In the genomic region with DNA sequence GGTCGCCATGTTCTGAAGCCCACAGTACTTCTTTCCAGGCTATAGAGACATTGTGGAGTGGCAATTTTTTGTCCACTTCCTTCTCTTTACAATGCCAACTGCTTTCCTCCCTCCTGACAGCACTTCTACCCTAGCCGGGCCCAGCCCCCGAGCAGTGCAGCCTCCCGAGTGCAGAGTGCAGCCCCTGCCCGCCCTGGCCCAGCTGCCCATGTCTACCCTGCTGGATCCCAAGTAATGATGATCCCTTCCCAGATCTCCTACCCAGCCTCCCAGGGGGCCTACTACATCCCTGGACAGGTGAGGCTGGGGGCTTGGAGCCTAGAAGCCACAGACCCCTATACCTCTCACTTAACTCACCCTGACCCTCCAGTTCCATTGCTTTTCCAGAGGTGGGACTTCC, we compare ENCODE assay signal across 10 cellular contexts. TPM values are rescaled to one million over a fixed set of nuclear protein-coding genes. Genes with fewer than 3 reads are reported as not detected.
DNase-seq lines count a peak whose midpoint lies in the region; ATAC-seq and TF ChIP-seq lines count a peak whose summit lies in the region.
"Had no signal": no experiment of that assay in that cellular context is flagged by ENCODE, and none has a peak within 500 bp of the region (broad histone marks: within the 10 kb centered on the region; RNA-seq: fewer than 3 reads in every experiment).

No MANE protein-coding gene starts in this region.

- H3K79me2 ChIP-seq in PC-3 (ENCODE audit: low read length) = peaks cover 74% of the 10 kb centered on the region

- peaks cover 22% of the 10 kb centered on the region for H3K4me1 ChIP-seq in CD8-positive, alpha-beta memory T cell (ENCODE audit: insufficient read depth, low read length)
- H3K4me1 ChIP-seq in PC-3 (ENCODE audit: insufficient read depth, low read length) = peaks cover 45% of the 10 kb centered on the region
- H3K4me1 ChIP-seq in Peyer's patch = peaks cover 0 to 51% (median 8%) of the 10 kb centered on the region in 4 donors

- peak overlapping the region in 6 of 7 donors; percentile 26 to 91 (median 84) for H3K4me3 Mint-ChIP-seq in CD8-positive, alpha-beta memory T cell
- H3K4me3 Mint-ChIP-seq in effector memory CD8-positive, alpha-beta T cell = peak overlapping the region in 1 of 2 donors; percentile 71
- H3K4me3 Mint-ChIP-seq in osteocyte (ENCODE audit: unreplicated experiment) = peak overlapping the region; percentile 79

- H2AFZ ChIP-seq in PC-3 (ENCODE audit: low read length) = no peak overlapping the region

- no peaks in the 10 kb centered on the region for H3K9me3 Mint-ChIP-seq in CD8-positive, alpha-beta memory T cell
- H3K9me3 Mint-ChIP-seq in effector memory CD8-positive, alpha-beta T cell = no peaks in the 10 kb centered on the region
- H3K9me3 Mint-ChIP-seq in osteocyte (ENCODE audit: unreplicated experiment) = no peaks in the 10 kb centered on the region

- peaks cover 30 to 43% (median 36%) of the 10 kb centered on the region in 3 donors for H3K4me1 Mint-ChIP-seq in CD8-positive, alpha-beta memory T cell
- H3K4me1 Mint-ChIP-seq in effector memory CD8-positive, alpha-beta T cell (ENCODE audit: low read depth in 2 of 2) = peaks cover 34 to 38% of the 10 kb centered on the region in 2 donors
- peaks cover 43% of the 10 kb centered on the region for H3K4me1 Mint-ChIP-seq in osteocyte (ENCODE audit: unreplicated experiment)

- H3K9me2 ChIP-seq in PC-3 (replicated peaks; ENCODE audit: low read length) = no peaks in the 10 kb centered on the region

- BruUV-seq in PC-3 (replicated peaks; lab: Mats Ljungman, UMichigan) = no TSS peak

- peak overlapping the region; percentile 96 for H3K4me2 ChIP-seq in PC-3 (ENCODE audit: low read length)

- no peaks in the 10 kb centered on the region for H3K27me3 Mint-ChIP-seq in CD8-positive, alpha-beta memory T cell
- no peaks in the 10 kb centered on the region for H3K27me3 Mint-ChIP-seq in effector memory CD8-positive, alpha-beta T cell
- H3K27me3 Mint-ChIP-seq in osteocyte (ENCODE audit: unreplicated experiment) = no peaks in the 10 kb centered on the region

- no peaks in the 10 kb centered on the region for H3K27me3 ChIP-seq in CD8-positive, alpha-beta memory T cell (ENCODE audit: insufficient read depth, low read length, poor library complexity, severe bottlenecking)
- no peaks in the 10 kb centered on the region for H3K27me3 ChIP-seq in PC-3 (ENCODE audit: low read length)
- H3K27me3 ChIP-seq in Peyer's patch = no peaks in the 10 kb centered on the region
- H3K27me3 ChIP-seq: upper lobe of right lung had no signal

- peaks cover 67% of the 10 kb centered on the region for H4K20me1 ChIP-seq in PC-3 (ENCODE audit: low read length)

- no peak for DNase-seq in CD8-positive, alpha-beta memory T cell
- DNase-seq in PC-3 (no peak), osteocyte (ENCODE audit: extremely low spot score, unreplicated experiment) (no peak), Peyer's patch (no peak), AML-193 (lab: John Stamatoyannopoulos, UW) (no peak)
- no peak for DNase-seq in effector memory CD8-positive, alpha-beta T cell
- no peak for DNase-seq in activated CD4-positive, CD25-positive, alpha-beta regulatory T cell (lab: John Stamatoyannopoulos, UW)
- DNase-seq in NK-92 treated with Interleukin-12 subunit alpha and Interleukin-12 subunit beta, amount 100 ng/mL, for 24 hours (lab: John Stamatoyannopoulos, UW) = no peak
- DNase-seq: activated CD4-positive, CD25-positive, alpha-beta regulatory T cell treated with anti-CD3 and anti-CD28 coated beads, Interleukin-2, amount 50 U/mL, for 72 hours; upper lobe of right lung had no signal

- H3K36me3 ChIP-seq in CD8-positive, alpha-beta memory T cell (ENCODE audit: insufficient read depth, low read length) = peaks cover 27% of the 10 kb centered on the region
- H3K36me3 ChIP-seq in PC-3 (ENCODE audit: low read depth, low read length) (peaks cover 46% of the 10 kb centered on the region), Peyer's patch (peaks cover 0 to 28% (median 0%) of the 10 kb centered on the region in 3 donors)

- no peak overlapping the region for H3K4me3 ChIP-seq in CD8-positive, alpha-beta memory T cell (ENCODE audit: low read length)
- H3K4me3 ChIP-seq in PC-3 (ENCODE audit: low read length) (peak overlapping the region; percentile 100), Peyer's patch (peak overlapping the region in 2 of 4 donors; percentile 77 to 97)

- CTCF ChIA-PET in CD8-positive, alpha-beta memory T cell (lab: Charles Lee) = no interaction called here
- CTCF ChIA-PET in PC-3 (lab: Charles Lee) = no interaction called here

- H3K9ac ChIP-seq in PC-3 (ENCODE audit: low read length) = 0 out of 2 replicates have a peak overlapping the region, but pooled peaks have one; percentile 100

- POLR2A ChIA-PET in CD8-positive, alpha-beta memory T cell (lab: Charles Lee) = interaction anchor here (0.6 kb wide), 1 partner anchor 1283 kb away, joined by 3 read pairs; no protein-coding TSS in a partner anchor
- POLR2A ChIA-PET in PC-3 (lab: Charles Lee; ENCODE audit: unreplicated experiment) = interaction anchor here (0.6 kb wide), 1 partner anchor 1460 kb away, joined by 3 read pairs; no protein-coding TSS in a partner anchor

- H3K27ac ChIP-seq in CD8-positive, alpha-beta memory T cell (ENCODE audit: low read depth, low read length) = peak overlapping the region; percentile 82
- H3K27ac ChIP-seq in PC-3 (ENCODE audit: low read length) = no peak overlapping the region
- peak overlapping the region in 1 of 4 donors; percentile 100 for H3K27ac ChIP-seq in Peyer's patch

- H3K27ac Mint-ChIP-seq in CD8-positive, alpha-beta memory T cell = peak overlapping the region; percentile 88 to 97 (median 95)
- peak overlapping the region; percentile 20 to 93 for H3K27ac Mint-ChIP-seq in effector memory CD8-positive, alpha-beta T cell
- H3K27ac Mint-ChIP-seq in osteocyte (ENCODE audit: unreplicated experiment) = peak overlapping the region; percentile 75

- no peaks in the 10 kb centered on the region for H3F3A ChIP-seq in PC-3 (ENCODE audit: low read length, unreplicated experiment)

- intact Hi-C loops in PC-3 (cut with micrococcal nuclease) = no loop called here

- no peaks in the 10 kb centered on the region for H3K9me3 ChIP-seq in CD8-positive, alpha-beta memory T cell (ENCODE audit: low read length)
- H3K9me3 ChIP-seq in PC-3 (ENCODE audit: low read length) = no peaks in the 10 kb centered on the region
- no peaks in the 10 kb centered on the region for H3K9me3 ChIP-seq in Peyer's patch
- H3K9me3 ChIP-seq: upper lobe of right lung had no signal

- H3K36me3 Mint-ChIP-seq in CD8-positive, alpha-beta memory T cell = peaks cover 0 to 52% (median 10%) of the 10 kb centered on the region in 3 donors
- H3K36me3 Mint-ChIP-seq in effector memory CD8-positive, alpha-beta T cell (ENCODE audit: insufficient read depth) = peaks cover 60% of the 10 kb centered on the region
- peaks cover 27% of the 10 kb centered on the region for H3K36me3 Mint-ChIP-seq in osteocyte (ENCODE audit: unreplicated experiment)

- no peak for ATAC-seq in PC-3
- no peak for ATAC-seq in effector memory CD8-positive, alpha-beta T cell (replicated peaks)
- ATAC-seq: upper lobe of right lung had no signal

- no peak for TF ChIP-seq CTCF in PC-3 (conservative IDR thresholded peaks at IDR 0.05; ENCODE audit: low read depth, low read length)
- no peak for TF ChIP-seq CTCF in osteocyte (IDR thresholded peaks at IDR 0.05)
- TF ChIP-seq CTCF in Peyer's patch (IDR thresholded peaks at IDR 0.05) = no peak

- no peak for TF ChIP-seq POLR2A in Peyer's patch (IDR thresholded peaks at IDR 0.05)

RNA-seq across cellular contexts. Expression of a gene that starts 2.8 kb away (rescaled TPM):
- total RNA-seq in CD8-positive, alpha-beta memory T cell = 100 to 1,000 TPM; 693 to 694 TPM
- 46.2 TPM for polyA plus RNA-seq in CD8-positive, alpha-beta memory T cell
- 463 and 599 TPM in 2 replicates for total RNA-seq in PC-3 (2014; rRNA removed)
- total RNA-seq in osteocyte = 367 and 385 TPM in 2 replicates
- total RNA-seq in Peyer's patch = 100 to 1,000 TPM; 209 to 295 (median 244) TPM

RNA-seq across cellular contexts. Expression of a gene that starts 18.2 kb away (rescaled TPM):
- 100 to 1,000 TPM; 334 to 342 TPM for total RNA-seq in CD8-positive, alpha-beta memory T cell
- 211 TPM for polyA plus RNA-seq in CD8-positive, alpha-beta memory T cell
- total RNA-seq in PC-3 (2014; rRNA removed) (1,057 and 1,393 TPM in 2 replicates), osteocyte (222 and 239 TPM in 2 replicates), Peyer's patch (100 to 1,000 TPM; 140 to 198 (median 155) TPM)

RNA-seq across cellular contexts. Expression of a gene that starts 20.2 kb away (rescaled TPM):
- 1 to 10 TPM; 2.2 to 2.4 TPM for total RNA-seq in CD8-positive, alpha-beta memory T cell
- polyA plus RNA-seq in CD8-positive, alpha-beta memory T cell = 2.2 TPM
- total RNA-seq in PC-3 (2014; rRNA removed) = 21.9 and 24.2 TPM in 2 replicates
- total RNA-seq in osteocyte = 10.1 and 11.3 TPM in 2 replicates
- total RNA-seq in Peyer's patch = 10 to 100 TPM in 3 of 4 donors, 1 to 10 TPM in 1; 5.8 to 47.9 (median 19.6) TPM

RNA-seq across cellular contexts. Expression of a gene that starts 41.4 kb away (rescaled TPM):
- total RNA-seq in CD8-positive, alpha-beta memory T cell = not detected
- polyA plus RNA-seq in CD8-positive, alpha-beta memory T cell = not detected
- total RNA-seq in PC-3 (2014; rRNA removed) = not detected in 2 replicates
- not detected in 2 replicates for total RNA-seq in osteocyte
- not detected for total RNA-seq in Peyer's patch
- total RNA-seq: upper lobe of right lung had no signal

RNA-seq across cellular contexts. Expression of a gene that starts 44.2 kb away (rescaled TPM):
- total RNA-seq in CD8-positive, alpha-beta memory T cell = 1 to 10 TPM; 6.3 to 7.3 TPM
- 0.54 TPM for polyA plus RNA-seq in CD8-positive, alpha-beta memory T cell
- total RNA-seq in PC-3 (2014; rRNA removed) (13.0 and 17.0 TPM in 2 replicates), osteocyte (9.4 and 9.7 TPM in 2 replicates), Peyer's patch (10 to 100 TPM; 11.6 to 87.8 (median 63.8) TPM)
